In genomic region chr10:77409697-77410471, GRCh38 we compare ENCODE assay signal across 12 cellular contexts.
DNase-seq lines count a peak whose midpoint lies in the region; ATAC-seq, FAIRE-seq and TF ChIP-seq lines count a peak whose summit lies in the region.
"Had no signal": no experiment of that assay in that cellular context is flagged by ENCODE, and none has a peak within 500 bp of the region (broad histone marks: within the 10 kb centered on the region; RNA-seq: fewer than 3 reads in every experiment).

No MANE protein-coding gene starts in this region.

- H3K27me3 ChIP-seq in body of pancreas (no peaks in the 10 kb centered on the region), small intestine (ENCODE audit: control insufficient read depth in 2 of 2, insufficient read depth in 2 of 2, low read length in 2 of 2) (no peaks in the 10 kb centered on the region)
- H3K27me3 ChIP-seq: neural progenitor cell had no signal

- H3K9me3 Mint-ChIP-seq in activated T-cell treated with anti-CD3 and anti-CD28 coated beads, Interleukin-2, amount 50 U/mL, for 72 hours, result no peaks in the 10 kb centered on the region
- H3K9me3 Mint-ChIP-seq in endothelial cell (ENCODE audit: unreplicated experiment), result no peaks in the 10 kb centered on the region
- H3K9me3 Mint-ChIP-seq: endodermal cell, neural progenitor cell had no signal

- H3K27ac Mint-ChIP-seq in activated T-cell treated with anti-CD3 and anti-CD28 coated beads, Interleukin-2, amount 50 U/mL, for 72 hours, result no peak overlapping the region
- H3K27ac Mint-ChIP-seq in endothelial cell (ENCODE audit: unreplicated experiment), result no peak overlapping the region

- H3K9me3 ChIP-seq in body of pancreas (no peaks in the 10 kb centered on the region), small intestine (ENCODE audit: control insufficient read depth, low read depth) (no peaks in the 10 kb centered on the region)

- H3K4me1 ChIP-seq in body of pancreas, result peaks cover 89% of the 10 kb centered on the region
- peaks cover 3 to 18% of the 10 kb centered on the region in 2 donors for H3K4me1 ChIP-seq in small intestine (ENCODE audit: control insufficient read depth in 2 of 2, insufficient read depth in 1 of 2, low read depth in 1 of 2, low read length in 1 of 2)

- intact Hi-C loops in body of pancreas (cut with DNase I), result no loop called here

- H3K36me3 Mint-ChIP-seq in activated T-cell treated with anti-CD3 and anti-CD28 coated beads, Interleukin-2, amount 50 U/mL, for 72 hours (ENCODE audit: insufficient read depth in 2 of 2), result no peaks in the 10 kb centered on the region
- H3K36me3 Mint-ChIP-seq in endothelial cell (ENCODE audit: low read depth, unreplicated experiment), result no peaks in the 10 kb centered on the region
- H3K36me3 Mint-ChIP-seq: neural progenitor cell had no signal

- 28 to 29% methylated on average over 6 to 7 of the region's 7 CpGs for WGBS in body of pancreas, 2 donors
- 10 to 43% (median 27%) methylated on average over 7 of the region's 7 CpGs for WGBS in small intestine, 3 donors

- peak; percentile 46 for DNase-seq in NCI-H82 (lab: John Stamatoyannopoulos, UW)
- DNase-seq in NCI-H82 treated with DMSO at 0.1 percent for 48 hours (lab: John Stamatoyannopoulos, UW; ENCODE audit: unreplicated experiment), result no peak
- DNase-seq in NCI-H2081 (lab: John Stamatoyannopoulos, UW), result peak; percentile 84 to 91
- peak; percentile 94 to 98 (median 97) for DNase-seq in body of pancreas
- peak; percentile 99 for DNase-seq in small intestine
- no peak for DNase-seq in activated T-cell treated with anti-CD3 and anti-CD28 coated beads, Interleukin-2, amount 50 U/mL, for 72 hours
- DNase-seq in NCI-H1048 (lab: John Stamatoyannopoulos, UW), result no peak
- DNase-seq in endothelial cell (ENCODE audit: low spot score), result no peak
- DNase-seq: activated CD8-positive, alpha-beta memory T cell treated with anti-CD3 and anti-CD28 coated beads for 24 hours; anterior cingulate cortex; endodermal cell had no signal

- H3K27ac ChIP-seq in body of pancreas, result peak overlapping the region; percentile 78 to 87 (median 81)
- H3K27ac ChIP-seq in small intestine (ENCODE audit: low read depth in 1 of 2, low read length in 1 of 2), result peak overlapping the region; percentile 43 to 51
- H3K27ac ChIP-seq: neural progenitor cell had no signal

- peak in 2 of 3 donors; percentile 40 to 45 for TF ChIP-seq POLR2A in body of pancreas (IDR thresholded peaks at IDR 0.05)

- H3K4me3 ChIP-seq in body of pancreas (no peak overlapping the region), small intestine (ENCODE audit: low read depth in 1 of 2, low read length in 2 of 2) (no peak overlapping the region)
- H3K4me3 ChIP-seq: neural progenitor cell had no signal

- no peak overlapping the region for H3K4me3 Mint-ChIP-seq in activated T-cell treated with anti-CD3 and anti-CD28 coated beads, Interleukin-2, amount 50 U/mL, for 72 hours
- no peak overlapping the region for H3K4me3 Mint-ChIP-seq in endothelial cell (ENCODE audit: unreplicated experiment)
- H3K4me3 Mint-ChIP-seq: endodermal cell, neural progenitor cell had no signal

- peak; percentile 94 for ATAC-seq in body of pancreas
- ATAC-seq in activated T-cell treated with anti-CD3 and anti-CD28 coated beads, Interleukin-2, amount 50 U/mL, for 72 hours (replicated peaks in 1 of 2), result no peak

- H3K27me3 Mint-ChIP-seq in activated T-cell treated with anti-CD3 and anti-CD28 coated beads, Interleukin-2, amount 50 U/mL, for 72 hours (ENCODE audit: low read depth), result no peaks in the 10 kb centered on the region
- H3K27me3 Mint-ChIP-seq in endothelial cell (ENCODE audit: unreplicated experiment), result peaks cover 7% of the 10 kb centered on the region

- FAIRE-seq in small intestine (lab: Jason Lieb, UNC), result no peak

- TF ChIP-seq CTCF in body of pancreas (IDR thresholded peaks at IDR 0.05) (peak in 1 of 7 experiments; percentile 5), endothelial cell (IDR thresholded peaks at IDR 0.05; ENCODE audit: unreplicated experiment) (no peak)

- H3K4me1 Mint-ChIP-seq in activated T-cell treated with anti-CD3 and anti-CD28 coated beads, Interleukin-2, amount 50 U/mL, for 72 hours (ENCODE audit: low read depth), result no peaks in the 10 kb centered on the region
- H3K4me1 Mint-ChIP-seq in endothelial cell (ENCODE audit: unreplicated experiment), result peaks cover 18% of the 10 kb centered on the region

- no peaks in the 10 kb centered on the region for H3K36me3 ChIP-seq in body of pancreas (replicated peaks in 1 of 2; ENCODE audit: insufficient read depth in 1 of 2, low read depth in 2 of 2)
- H3K36me3 ChIP-seq in small intestine (ENCODE audit: control insufficient read depth in 2 of 2, insufficient read depth in 2 of 2, low read length in 2 of 2), result no peaks in the 10 kb centered on the region
- H3K36me3 ChIP-seq: neural progenitor cell had no signal

Comparison
In these comparisons a context has a peak if more than half of its experiments do, and no peak if none do; other contexts are left out.
1. DNase-seq: peak in NCI-H82 (single experiment), NCI-H2081 (2 of 2), body of pancreas (4 of 4) and small intestine (single experiment); none in NCI-H82 treated with DMSO at 0.1 percent for 48 hours (single experiment), activated T-cell treated with anti-CD3 and anti-CD28 coated beads, Interleukin-2, amount 50 U/mL, for 72 hours (0 of 2), NCI-H1048 (single experiment) and endothelial cell (single experiment).